19 cellular contexts compared by ENCODE assay signal in the genomic region with DNA sequence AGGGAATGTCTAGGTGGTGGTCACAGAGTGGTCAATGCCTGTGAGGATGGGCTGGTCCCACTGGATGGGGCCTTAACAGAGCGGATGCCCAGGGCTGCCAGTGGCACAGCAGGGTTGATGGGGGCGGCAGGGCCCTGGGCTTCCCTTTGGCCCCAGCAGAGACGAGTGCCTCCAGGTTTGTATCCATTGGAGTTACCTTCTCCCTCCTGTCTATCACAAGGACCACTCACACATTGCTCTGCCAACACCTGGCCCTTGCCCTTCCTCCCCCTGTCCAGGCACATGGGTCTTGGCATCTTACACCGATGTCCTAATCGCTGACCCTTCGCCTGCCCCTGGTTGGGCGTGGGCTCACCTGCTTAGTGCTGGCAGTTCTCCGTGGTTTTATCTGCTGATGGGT. TPM values are rescaled to one million over a fixed set of nuclear protein-coding genes. Genes with fewer than 3 reads are reported as not detected.
DNase-seq lines count a peak whose midpoint lies in the region; ATAC-seq and TF ChIP-seq lines count a peak whose summit lies in the region.
"Had no signal": no experiment of that assay in that cellular context is flagged by ENCODE, and none has a peak within 500 bp of the region (broad histone marks: within the 10 kb centered on the region; RNA-seq: fewer than 3 reads in every experiment).

No MANE protein-coding gene starts in this region.

- H3K27me3 ChIP-seq in sigmoid colon, result peaks cover 0 to 8% (median 0%) of the 10 kb centered on the region in 3 donors
- H3K27me3 ChIP-seq: BLaER1 treated with 17β-estradiol and CSF1 and Interleukin-3, amounts not matched to agents 10 nM and 100 nM had no signal

- intact Hi-C loops in cardiac septum (cut with DNase I) (no loop called here), left ventricle myocardium superior (cut with micrococcal nuclease) (no loop called here), sigmoid colon (cut with DNase I) (no loop called here)

- no peak overlapping the region for H3K4me3 ChIP-seq in sigmoid colon
- H3K4me3 ChIP-seq: BLaER1 treated with 17β-estradiol and CSF1 and Interleukin-3, amounts not matched to agents 10 nM and 100 nM; GM23338 had no signal

- TF ChIP-seq EP300 in sigmoid colon (IDR thresholded peaks at IDR 0.05), result no peak

- no peaks in the 10 kb centered on the region for H3K36me3 ChIP-seq in sigmoid colon
- H3K36me3 ChIP-seq: BLaER1 treated with 17β-estradiol and CSF1 and Interleukin-3, amounts not matched to agents 10 nM and 100 nM had no signal

- no peak overlapping the region for H3K27ac ChIP-seq in sigmoid colon
- H3K27ac ChIP-seq: BLaER1 treated with 17β-estradiol and CSF1 and Interleukin-3, amounts not matched to agents 10 nM and 100 nM had no signal

- ATAC-seq in left ventricle myocardium superior (no peak), GM19397 (IDR thresholded peaks at IDR 0.05; ENCODE audit: unreplicated experiment) (no peak), left lobe of liver (no peak), GM18502 (IDR thresholded peaks at IDR 0.05; ENCODE audit: poor library complexity, unreplicated experiment) (no peak)
- ATAC-seq: CD8-positive, alpha-beta T cell; GM23338 had no signal

- peaks cover 0 to 6% (median under 1%) of the 10 kb centered on the region in 4 donors for H3K9me3 ChIP-seq in sigmoid colon

- TF ChIP-seq POLR2A in sigmoid colon (IDR thresholded peaks at IDR 0.05), result no peak

- peak; percentile 59 for DNase-seq in cardiac septum (ENCODE audit: low spot score)
- DNase-seq in left ventricle myocardium superior, result no peak
- DNase-seq in mesenteric fat pad (ENCODE audit: low spot score), result peak; percentile 75
- peak; percentile 41 for DNase-seq in sigmoid colon
- no peak for DNase-seq in left lobe of liver (ENCODE audit: low spot score)
- no peak for DNase-seq in SK-N-DZ (ENCODE audit: low spot score)
- DNase-seq: 8988T; Calu3; CD8-positive, alpha-beta T cell; DMS79 treated with DMSO at 0.1 percent for 48 hours; GF-D8; HCEC 1CT; IMR-90 had no signal

- 82 to 88% methylated on average over 8 of the region's 8 CpGs for WGBS in sigmoid colon, 2 donors

- no peak for TF ChIP-seq CTCF in sigmoid colon (IDR thresholded peaks at IDR 0.05)

- H3K4me1 ChIP-seq in sigmoid colon, result no peaks in the 10 kb centered on the region

RNA-seq across cellular contexts. Expression of gene IRX4, which starts 26.2 kb away (rescaled TPM):
- total RNA-seq in cardiac septum (12.1 TPM), left ventricle myocardium superior (19.6 TPM), mesenteric fat pad (not detected), sigmoid colon (not detected), left lobe of liver (not detected)
- polyA plus RNA-seq in sigmoid colon, result under 1 TPM in 1 of 3 donors, not detected in 2; 0.06 TPM
- not detected in 2 replicates for polyA plus RNA-seq in SK-N-DZ (2014; cell fraction: cytosol; rRNA removed)
- polyA plus RNA-seq in SK-N-DZ (2014; cell fraction: nucleus; rRNA removed), result not detected in 2 replicates
- total RNA-seq: A673; Calu3; CD8-positive, alpha-beta T cell; IMR-90 had no signal
- polyA plus RNA-seq: AG04450, IMR-90 had no signal

Comparison
In these comparisons a context has a peak if more than half of its experiments do, and no peak if none do; other contexts are left out.
1. DNase-seq: peak in cardiac septum (single experiment), mesenteric fat pad (single experiment) and sigmoid colon (single experiment); none in left ventricle myocardium superior (single experiment), left lobe of liver (single experiment) and SK-N-DZ (single experiment).
2. RNA of gene IRX4, which starts 26.2 kb away (total RNA-seq): 19.6 TPM in left ventricle myocardium superior (single experiment) and 12.1 TPM in cardiac septum (single experiment); not detected in mesenteric fat pad (single experiment), not detected in sigmoid colon and not detected in left lobe of liver (single experiment); every median in the first group is over 10 times any median in the second.